In the genomic region with DNA sequence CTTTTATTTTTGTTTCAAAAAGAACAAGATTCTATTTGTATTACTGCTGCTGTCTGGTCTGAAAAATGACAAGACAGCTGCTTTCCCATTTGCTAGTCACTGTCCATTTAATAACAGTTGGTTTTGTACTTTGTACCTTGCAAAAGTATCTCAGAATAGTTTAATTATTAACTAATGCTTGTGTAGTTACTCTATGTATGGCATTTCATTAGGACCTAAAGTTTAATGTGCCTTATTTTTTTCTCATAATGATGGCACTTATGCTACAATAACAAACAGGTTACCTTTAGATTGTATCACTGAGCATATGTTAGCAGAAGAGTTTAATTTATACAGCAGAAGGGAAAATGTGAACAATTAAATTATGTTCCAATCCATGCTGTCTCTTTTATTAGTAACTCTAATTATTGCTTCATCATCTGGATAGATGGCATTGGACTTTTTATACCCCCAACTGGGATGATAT, we compare ENCODE assay signal across 25 cellular contexts.
"Had no signal": no experiment of that assay in that cellular context is flagged by ENCODE, and none has a peak within 500 bp of the region (broad histone marks: within the 10 kb centered on the region; RNA-seq: fewer than 3 reads in every experiment).

No MANE protein-coding gene starts in this region.

- ATAC-seq: activated T-cell treated with anti-CD3 and anti-CD28 coated beads, Interleukin-2, amount 50 U/mL, for 72 hours; left lung had no signal

- H3K36me3 ChIP-seq: adrenal gland, left lung, tibial nerve had no signal

- H3K4me1 ChIP-seq: adrenal gland, left lung, tibial nerve had no signal

- H3K4me3 ChIP-seq: adrenal gland, left lung, tibial nerve had no signal

- FAIRE-seq: astrocyte, bronchial epithelial cell, urothelium cell line had no signal

- H3K27ac Mint-ChIP-seq: activated naive CD4-positive, alpha-beta T cell treated with anti-CD3 and anti-CD28 coated beads, Interleukin-2, amount 50 U/mL, for 24 hours; activated T-cell treated with anti-CD3 and anti-CD28 coated beads, Interleukin-2, amount 50 U/mL, for 72 hours; nephron progenitor cell; stimulated activated naive CD8-positive, alpha-beta T cell treated with anti-CD3 and anti-CD28 coated beads, Interleukin-15, Interleukin-2, amounts not matched to agents 100 ng/mL and 50 ng/mL, for 24 hours had no signal

- H3K27ac ChIP-seq: adrenal gland, left lung, tibial nerve had no signal

- DNase-seq: activated CD4-positive, alpha-beta T cell treated with anti-CD3 and anti-CD28 coated beads, Interleukin-2, amount 50 U/mL, for 1 hour; activated CD4-positive, CD25-positive, alpha-beta regulatory T cell treated with anti-CD3 and anti-CD28 coated beads, Interleukin-2, amount 50 U/mL, for 72 hours; activated CD8-positive, alpha-beta memory T cell treated with anti-CD3 and anti-CD28 coated beads for 24 hours; activated CD8-positive, alpha-beta memory T cell treated with anti-CD3 and anti-CD28 coated beads, Interleukin-2, amount 50 U/mL, for 48 hours; activated gamma-delta T cell; activated T-cell treated with anti-CD3 and anti-CD28 coated beads, Interleukin-2, amount 50 U/mL, for 72 hours; adrenal gland; cerebellar nuclear complex; cortex of kidney; foreskin fibroblast; hippocampal formation; islet precursor cell; left lung; mammary epithelial cell; midbrain; nephron progenitor cell; nucleus accumbens; T-helper 1 cell; T-helper 9 cell had no signal

- H3K9me3 ChIP-seq: adrenal gland, left lung, tibial nerve had no signal

- H3K36me3 Mint-ChIP-seq: activated naive CD4-positive, alpha-beta T cell treated with anti-CD3 and anti-CD28 coated beads, Interleukin-2, amount 50 U/mL, for 24 hours had no signal

- H3K27me3 ChIP-seq: adrenal gland, left lung, tibial nerve had no signal
